Comparison of ENCODE assay signal across 1 cellular context in the genomic region with DNA sequence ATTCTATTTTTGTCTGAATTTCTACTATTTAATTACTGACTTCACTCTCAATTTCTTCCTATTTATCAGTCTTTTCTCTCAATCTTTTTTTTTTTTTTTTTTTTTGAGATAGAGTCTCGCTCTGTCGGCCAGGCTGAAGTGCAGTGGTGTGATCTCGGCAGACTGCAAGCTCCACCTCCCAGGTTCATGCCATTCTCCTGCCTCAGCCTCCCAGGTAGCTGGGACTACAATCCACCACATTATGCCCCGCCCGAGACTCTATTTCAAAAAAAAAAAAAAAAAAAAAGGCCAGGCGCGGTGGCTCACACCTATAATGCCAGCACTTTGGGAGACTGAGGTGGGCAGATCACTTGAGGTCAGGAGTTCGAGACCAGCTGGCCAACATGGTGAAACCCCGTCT. TPM values are rescaled to one million over a fixed set of nuclear protein-coding genes. Genes with fewer than 3 reads are reported as not detected.
"Had no signal": no experiment of that assay in that cellular context is flagged by ENCODE, and none has a peak within 500 bp of the region (broad histone marks: within the 10 kb centered on the region; RNA-seq: fewer than 3 reads in every experiment).

No MANE protein-coding gene starts in this region.

RNA-seq across cellular contexts. Expression of gene RAPH1, which starts 21.8 kb away (rescaled TPM):
- polyA plus RNA-seq: IgD-negative memory B cell had no signal
